ENCODE assay signal across 7 cellular contexts in the genomic region with DNA sequence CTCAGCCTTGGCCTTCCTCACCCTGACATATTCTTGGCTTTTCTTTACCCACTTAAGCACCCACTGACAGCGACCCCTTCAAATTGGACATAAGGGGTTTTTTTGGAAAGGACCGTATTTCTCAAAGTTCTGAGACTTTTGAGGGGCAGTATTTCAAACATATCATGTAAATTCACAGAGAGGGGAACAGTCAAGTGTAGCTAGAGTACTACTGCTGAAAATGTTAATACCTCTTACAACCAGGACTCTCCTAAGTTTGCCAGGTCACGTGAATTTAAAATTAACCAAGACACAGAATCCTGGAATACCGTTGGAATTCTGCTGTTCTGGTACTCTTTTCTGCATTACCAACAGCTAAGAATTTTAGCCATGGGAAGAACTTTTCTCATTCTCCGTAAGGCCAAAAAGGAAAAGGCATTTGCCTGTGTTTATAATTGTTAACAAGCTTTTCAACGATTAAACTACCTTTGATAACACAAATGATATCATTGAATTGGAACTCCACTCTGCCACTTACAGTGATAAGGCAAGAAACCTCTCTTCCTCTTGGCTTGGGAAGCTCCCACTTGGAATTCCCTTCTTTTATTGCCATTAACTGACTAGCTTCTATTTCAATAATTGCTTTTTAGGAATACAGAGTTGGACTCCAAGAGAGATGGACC. TPM values are rescaled to one million over a fixed set of nuclear protein-coding genes. Genes with fewer than 3 reads are reported as not detected.
A peak's percentile ranks its signal among the peaks of the same experiment; 100 is the strongest.
DNase-seq lines count a peak whose midpoint lies in the region; ATAC-seq, FAIRE-seq and TF ChIP-seq lines count a peak whose summit lies in the region.

No MANE protein-coding gene starts in this region.

- H2AFZ ChIP-seq in SU-DHL-6 (ENCODE audit: low read depth, low read length, severe bottlenecking) = peak overlapping the region; percentile 57

- H3K27me3 ChIP-seq in SU-DHL-6 (ENCODE audit: low read length) (no peaks in the 10 kb centered on the region), small intestine (ENCODE audit: control insufficient read depth in 2 of 2, insufficient read depth in 2 of 2, low read length in 2 of 2) (no peaks in the 10 kb centered on the region)

- peaks cover 0 to 3% of the 10 kb centered on the region in 2 donors for H3K4me1 ChIP-seq in small intestine (ENCODE audit: control insufficient read depth in 2 of 2, insufficient read depth in 1 of 2, low read depth in 1 of 2, low read length in 1 of 2)

- TF ChIP-seq CTCF in SU-DHL-6 (IDR thresholded peaks at IDR 0.05; ENCODE audit: insufficient read depth, low read length, poor library complexity, severe bottlenecking) = no peak

- no peaks in the 10 kb centered on the region for H3K9me2 ChIP-seq in SU-DHL-6 (replicated peaks; ENCODE audit: insufficient read depth, low read length)

- H3K9me3 ChIP-seq in SU-DHL-6 (ENCODE audit: insufficient read depth, low read length) (no peaks in the 10 kb centered on the region), small intestine (ENCODE audit: control insufficient read depth, low read depth) (no peaks in the 10 kb centered on the region)

- H3K79me2 ChIP-seq in SU-DHL-6 (ENCODE audit: insufficient read depth, low read length) = no peaks in the 10 kb centered on the region

- WGBS in small intestine, 3 donors = 13 to 28% (median 15%) methylated on average over 6 of the region's 6 CpGs

- peaks cover 11% of the 10 kb centered on the region for H3F3A ChIP-seq in SU-DHL-6 (ENCODE audit: insufficient read depth)

- peaks cover 13% of the 10 kb centered on the region for H3K36me3 ChIP-seq in SU-DHL-6 (ENCODE audit: low read length)
- no peaks in the 10 kb centered on the region for H3K36me3 ChIP-seq in small intestine (ENCODE audit: control insufficient read depth in 2 of 2, insufficient read depth in 2 of 2, low read length in 2 of 2)

- peak; percentile 0 for ATAC-seq in GM21390 (IDR thresholded peaks at IDR 0.05; ENCODE audit: unreplicated experiment)
- no peak for ATAC-seq in GM19023 (IDR thresholded peaks at IDR 0.05; ENCODE audit: unreplicated experiment)
- no peak for ATAC-seq in GM21447 (IDR thresholded peaks at IDR 0.05; ENCODE audit: unreplicated experiment)
- no peak for ATAC-seq in GM21825 (IDR thresholded peaks at IDR 0.05; ENCODE audit: unreplicated experiment)

- peak; percentile 21 to 42 for DNase-seq in frontal cortex (ENCODE audit: low spot score in 2 of 2)
- DNase-seq in small intestine = peak; percentile 32

- peak overlapping the region; percentile 75 for H3K4me3 ChIP-seq in SU-DHL-6 (ENCODE audit: insufficient read depth, low read length, poor library complexity, severe bottlenecking)
- H3K4me3 ChIP-seq in small intestine (ENCODE audit: low read depth in 1 of 2, low read length in 2 of 2) = peak overlapping the region; percentile 67

- peak overlapping the region; percentile 78 for H3K27ac ChIP-seq in SU-DHL-6 (ENCODE audit: low read depth, low read length)
- peak overlapping the region; percentile 92 to 100 for H3K27ac ChIP-seq in small intestine (ENCODE audit: low read depth in 1 of 2, low read length in 1 of 2)

- H4K20me1 ChIP-seq in SU-DHL-6 (ENCODE audit: low read depth, low read length) = no peaks in the 10 kb centered on the region

- H3K9ac ChIP-seq in SU-DHL-6 (ENCODE audit: low read length) = peak overlapping the region; percentile 82

- peak overlapping the region; percentile 89 for H3K4me2 ChIP-seq in SU-DHL-6 (ENCODE audit: low read depth, low read length, poor library complexity, severe bottlenecking)

- FAIRE-seq in frontal cortex (lab: Jason Lieb, UNC) (no peak), small intestine (lab: Jason Lieb, UNC) (no peak)

RNA-seq across cellular contexts. Expression of a gene that starts 0.6 kb away (rescaled TPM):
- total RNA-seq in frontal cortex = 24.1 TPM
- polyA plus RNA-seq in small intestine = 10 to 100 TPM in 1 of 3 donors, 1 to 10 TPM in 2; 8.9 to 14.3 (median 10.0) TPM
